11 cellular contexts compared by ENCODE assay signal in the genomic region with DNA sequence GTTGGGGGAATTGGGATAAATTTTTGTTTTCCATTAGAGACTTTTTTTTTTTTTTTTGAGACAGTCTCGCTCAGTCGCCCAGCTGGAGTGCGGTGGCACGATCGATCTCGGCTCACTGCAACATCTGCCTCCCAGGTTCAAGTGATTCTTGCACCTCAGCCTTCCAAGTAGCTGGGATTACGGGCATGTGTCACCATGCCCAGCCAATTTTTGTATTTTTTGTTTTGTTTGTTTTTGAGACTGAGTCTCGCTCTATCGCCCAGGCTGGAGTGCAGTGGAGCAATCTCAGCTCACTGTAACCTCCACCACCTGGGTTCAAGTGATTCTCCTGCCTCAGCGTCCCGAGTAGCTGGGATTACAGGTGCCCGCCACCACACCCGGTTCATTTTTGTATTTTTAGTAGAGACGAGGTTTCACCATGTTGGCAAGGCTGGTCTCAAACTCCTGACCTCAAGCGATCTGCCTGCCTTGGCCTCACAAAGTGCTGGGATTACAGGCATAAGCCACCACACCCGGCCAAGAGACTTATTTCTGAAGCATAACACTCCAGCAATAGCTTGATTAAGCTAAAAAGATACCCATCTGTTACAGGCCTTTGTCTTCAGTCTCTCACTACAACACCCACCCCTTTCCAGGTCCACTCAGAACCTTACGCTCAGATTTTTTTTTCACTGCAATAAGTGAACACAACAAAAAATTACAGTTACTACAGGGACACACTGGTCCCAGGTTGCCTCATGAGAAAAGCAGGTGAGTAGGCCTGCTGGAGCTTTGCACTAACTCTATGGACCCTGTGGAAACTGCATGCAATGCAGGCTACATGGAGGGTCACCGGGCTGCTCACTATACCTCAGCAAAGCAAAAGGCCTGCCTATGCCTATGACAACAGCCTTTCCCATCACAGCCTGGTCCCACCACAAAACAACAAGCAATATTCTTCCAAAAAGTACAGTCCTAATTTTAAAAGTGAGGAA. TPM values are rescaled to one million over a fixed set of nuclear protein-coding genes. Genes with fewer than 3 reads are reported as not detected.
A peak's percentile ranks its signal among the peaks of the same experiment; 100 is the strongest.
DNase-seq lines count a peak whose midpoint lies in the region; ATAC-seq, FAIRE-seq and TF ChIP-seq lines count a peak whose summit lies in the region.
"Had no signal": no experiment of that assay in that cellular context is flagged by ENCODE, and none has a peak within 500 bp of the region (broad histone marks: within the 10 kb centered on the region; RNA-seq: fewer than 3 reads in every experiment).

No MANE protein-coding gene starts in this region.

- ATAC-seq in activated naive CD4-positive, alpha-beta T cell treated with anti-CD3 and anti-CD28 coated beads, Interleukin-2, amount 50 U/mL, for 72 hours: no peak

- TF ChIP-seq CTCF in kidney (IDR thresholded peaks at IDR 0.05; ENCODE audit: borderline replicate concordance, extremely low read depth, insufficient read depth): no peak
- no peak for TF ChIP-seq CTCF in type B pancreatic cell (conservative IDR thresholded peaks at IDR 0.05)

- no peaks in the 10 kb centered on the region for H3K9me3 Mint-ChIP-seq in activated naive CD4-positive, alpha-beta T cell treated with anti-CD3 and anti-CD28 coated beads for 36 hours
- H3K9me3 Mint-ChIP-seq in activated naive CD4-positive, alpha-beta T cell treated with anti-CD3 and anti-CD28 coated beads, Interleukin-2, amount 50 U/mL, for 72 hours: no peaks in the 10 kb centered on the region
- H3K9me3 Mint-ChIP-seq in activated T-helper 1 cell treated with anti-CD3 and anti-CD28 coated beads, Interleukin-12 subunit alpha, Interleukin-12 subunit beta, Interleukin-2, Interleukin-4 antibody, amounts not matched to agents 30 ng/mL and 10 ng/mL and 1 ng/mL, durations not matched to agents 14 hours and 24 hours and 36 hours: no peaks in the 10 kb centered on the region
- peaks cover 8% of the 10 kb centered on the region for H3K9me3 Mint-ChIP-seq in type B pancreatic cell

- peaks cover 3% of the 10 kb centered on the region for H3K36me3 Mint-ChIP-seq in activated naive CD4-positive, alpha-beta T cell treated with anti-CD3 and anti-CD28 coated beads for 36 hours (ENCODE audit: low read depth)
- peaks cover 0 to 6% of the 10 kb centered on the region in 2 donors for H3K36me3 Mint-ChIP-seq in activated naive CD4-positive, alpha-beta T cell treated with anti-CD3 and anti-CD28 coated beads, Interleukin-2, amount 50 U/mL, for 72 hours
- H3K36me3 Mint-ChIP-seq in activated T-helper 1 cell treated with anti-CD3 and anti-CD28 coated beads, Interleukin-12 subunit alpha, Interleukin-12 subunit beta, Interleukin-2, Interleukin-4 antibody, amounts not matched to agents 30 ng/mL and 10 ng/mL and 1 ng/mL, durations not matched to agents 14 hours and 24 hours and 36 hours (ENCODE audit: low read depth): peaks cover 16% of the 10 kb centered on the region
- H3K36me3 Mint-ChIP-seq in type B pancreatic cell: peaks cover 19% of the 10 kb centered on the region

- DNase-seq in activated naive CD4-positive, alpha-beta T cell treated with anti-CD3 and anti-CD28 coated beads for 36 hours: no peak
- no peak for DNase-seq in activated naive CD4-positive, alpha-beta T cell treated with anti-CD3 and anti-CD28 coated beads, Interleukin-2, amount 50 U/mL, for 72 hours (ENCODE audit: low spot score in 2 of 2)
- no peak for DNase-seq in activated T-helper 1 cell treated with anti-CD3 and anti-CD28 coated beads, Interleukin-12 subunit alpha, Interleukin-12 subunit beta, Interleukin-2, Interleukin-4 antibody, amounts not matched to agents 30 ng/mL and 10 ng/mL and 1 ng/mL, durations not matched to agents 14 hours and 24 hours and 36 hours (ENCODE audit: low spot score)
- DNase-seq in kidney (peak; percentile 45), type B pancreatic cell (ENCODE audit: extremely low spot score, unreplicated experiment) (no peak), NOMO-1 (lab: John Stamatoyannopoulos, UW; ENCODE audit: unreplicated experiment in 2 of 2) (no peak), DMS53 treated with DMSO at 0.1 percent for 48 hours (lab: John Stamatoyannopoulos, UW; ENCODE audit: unreplicated experiment) (no peak), SJCRH30 (no peak)
- DNase-seq: KBM-7 had no signal

- H3K27ac ChIP-seq in kidney (ENCODE audit: low read depth in 2 of 2, low read length in 2 of 2) (no peak overlapping the region), SJCRH30 (no peak overlapping the region)
- H3K27ac ChIP-seq: BLaER1 had no signal

- no peak overlapping the region for H3K4me3 Mint-ChIP-seq in activated naive CD4-positive, alpha-beta T cell treated with anti-CD3 and anti-CD28 coated beads for 36 hours
- H3K4me3 Mint-ChIP-seq in activated T-helper 1 cell treated with anti-CD3 and anti-CD28 coated beads, Interleukin-12 subunit alpha, Interleukin-12 subunit beta, Interleukin-2, Interleukin-4 antibody, amounts not matched to agents 30 ng/mL and 10 ng/mL and 1 ng/mL, durations not matched to agents 14 hours and 24 hours and 36 hours: no peak overlapping the region
- peak overlapping the region; percentile 9 for H3K4me3 Mint-ChIP-seq in type B pancreatic cell

- H3K27me3 Mint-ChIP-seq in activated naive CD4-positive, alpha-beta T cell treated with anti-CD3 and anti-CD28 coated beads for 36 hours (ENCODE audit: low read depth): no peaks in the 10 kb centered on the region
- H3K27me3 Mint-ChIP-seq in activated T-helper 1 cell treated with anti-CD3 and anti-CD28 coated beads, Interleukin-12 subunit alpha, Interleukin-12 subunit beta, Interleukin-2, Interleukin-4 antibody, amounts not matched to agents 30 ng/mL and 10 ng/mL and 1 ng/mL, durations not matched to agents 14 hours and 24 hours and 36 hours (ENCODE audit: insufficient read depth): no peaks in the 10 kb centered on the region
- no peaks in the 10 kb centered on the region for H3K27me3 Mint-ChIP-seq in type B pancreatic cell

- H3K4me3 ChIP-seq in kidney (ENCODE audit: low read length in 2 of 2) (no peak overlapping the region), SJCRH30 (no peak overlapping the region)
- H3K4me3 ChIP-seq: BLaER1 had no signal

- no peak overlapping the region for H3K9ac ChIP-seq in kidney (ENCODE audit: low read length in 2 of 2)
- H3K9ac ChIP-seq: BLaER1 had no signal

- CTCF ChIA-PET in activated naive CD4-positive, alpha-beta T cell treated with anti-CD3 and anti-CD28 coated beads for 36 hours (lab: Charles Lee): interaction anchor here (0.6 to 2.5 kb wide), 5 partner anchors 28 to 696 kb away, joined by 3 to 14 read pairs (median 4); a partner anchor contains a TSS

- H3K36me3 ChIP-seq in kidney (ENCODE audit: control insufficient read depth in 1 of 2, insufficient read depth in 2 of 2, low read length in 2 of 2): no peaks in the 10 kb centered on the region
- peaks cover 7% of the 10 kb centered on the region for H3K36me3 ChIP-seq in SJCRH30

- peaks cover 19 to 32% of the 10 kb centered on the region in 2 donors for H3K4me1 ChIP-seq in kidney (ENCODE audit: control insufficient read depth in 1 of 2, insufficient read depth in 1 of 2, low read depth in 1 of 2, low read length in 2 of 2)
- peaks cover 10% of the 10 kb centered on the region for H3K4me1 ChIP-seq in SJCRH30

- H3K27me3 ChIP-seq in SJCRH30: no peaks in the 10 kb centered on the region
- H3K27me3 ChIP-seq: BLaER1 had no signal

- H3K9me3 ChIP-seq in kidney (ENCODE audit: control insufficient read depth in 1 of 2, low read length in 2 of 2) (no peaks in the 10 kb centered on the region), SJCRH30 (replicated peaks) (no peaks in the 10 kb centered on the region)
- H3K9me3 ChIP-seq: BLaER1 had no signal

- peaks cover 95% of the 10 kb centered on the region for H3K4me1 Mint-ChIP-seq in activated naive CD4-positive, alpha-beta T cell treated with anti-CD3 and anti-CD28 coated beads for 36 hours (ENCODE audit: low read depth)
- peaks cover 79% of the 10 kb centered on the region for H3K4me1 Mint-ChIP-seq in activated T-helper 1 cell treated with anti-CD3 and anti-CD28 coated beads, Interleukin-12 subunit alpha, Interleukin-12 subunit beta, Interleukin-2, Interleukin-4 antibody, amounts not matched to agents 30 ng/mL and 10 ng/mL and 1 ng/mL, durations not matched to agents 14 hours and 24 hours and 36 hours (ENCODE audit: low read depth)
- peaks cover 61% of the 10 kb centered on the region for H3K4me1 Mint-ChIP-seq in type B pancreatic cell (ENCODE audit: unreplicated experiment)

- no peak for FAIRE-seq in kidney (lab: Jason Lieb, UNC)
- FAIRE-seq: endometrium had no signal

- H3K27ac Mint-ChIP-seq in activated naive CD4-positive, alpha-beta T cell treated with anti-CD3 and anti-CD28 coated beads for 36 hours: peak overlapping the region; percentile 37
- peak overlapping the region in 1 of 2 donors; percentile 14 for H3K27ac Mint-ChIP-seq in activated naive CD4-positive, alpha-beta T cell treated with anti-CD3 and anti-CD28 coated beads, Interleukin-2, amount 50 U/mL, for 72 hours
- H3K27ac Mint-ChIP-seq in activated T-helper 1 cell treated with anti-CD3 and anti-CD28 coated beads, Interleukin-12 subunit alpha, Interleukin-12 subunit beta, Interleukin-2, Interleukin-4 antibody, amounts not matched to agents 30 ng/mL and 10 ng/mL and 1 ng/mL, durations not matched to agents 14 hours and 24 hours and 36 hours: peak overlapping the region; percentile 49
- H3K27ac Mint-ChIP-seq in type B pancreatic cell: peak overlapping the region; percentile 73

- intact Hi-C loops in activated naive CD4-positive, alpha-beta T cell treated with anti-CD3 and anti-CD28 coated beads for 36 hours (cut with micrococcal nuclease): loop anchor here (5.0 kb wide), 1 partner anchor 36 kb away; no protein-coding TSS in a partner anchor
- intact Hi-C loops in activated T-helper 1 cell treated with anti-CD3 and anti-CD28 coated beads, Interleukin-12 subunit alpha, Interleukin-12 subunit beta, Interleukin-2, Interleukin-4 antibody, amounts not matched to agents 30 ng/mL and 10 ng/mL and 1 ng/mL, durations not matched to agents 14 hours and 24 hours and 36 hours (cut with micrococcal nuclease): loop anchor here (1.0 kb wide), 1 partner anchor 21 kb away; no protein-coding TSS in a partner anchor
- intact Hi-C loops in kidney (cut with DNase I): no loop called here

RNA-seq across cellular contexts. Expression of a gene that starts 34.6 kb away (rescaled TPM):
- 10 to 100 TPM; 64.3 to 64.5 TPM for total RNA-seq in activated naive CD4-positive, alpha-beta T cell treated with anti-CD3 and anti-CD28 coated beads for 36 hours
- total RNA-seq in activated naive CD4-positive, alpha-beta T cell treated with anti-CD3 and anti-CD28 coated beads, Interleukin-2, amount 50 U/mL, for 72 hours: 10 to 100 TPM; 74.7 to 87.3 TPM
- 96.7 and 99.4 TPM in 2 replicates for total RNA-seq in activated T-helper 1 cell treated with anti-CD3 and anti-CD28 coated beads, Interleukin-12 subunit alpha, Interleukin-12 subunit beta, Interleukin-2, Interleukin-4 antibody, amounts not matched to agents 30 ng/mL and 10 ng/mL and 1 ng/mL, durations not matched to agents 14 hours and 24 hours and 36 hours
- total RNA-seq in kidney: 97.3 TPM
- polyA plus RNA-seq in kidney (ENCODE audit: insufficient read depth, low read depth, low replicate concordance): 13.7 TPM
- total RNA-seq in type B pancreatic cell (ENCODE audit: low replicate concordance): 85.4 and 129 TPM in 2 replicates
- total RNA-seq in SJCRH30 (2014; rRNA removed; shearing (Covaris generic)): 73.3 and 79.0 TPM in 2 replicates
